Comparison of ENCODE assay signal across 29 cellular contexts in the genomic region with DNA sequence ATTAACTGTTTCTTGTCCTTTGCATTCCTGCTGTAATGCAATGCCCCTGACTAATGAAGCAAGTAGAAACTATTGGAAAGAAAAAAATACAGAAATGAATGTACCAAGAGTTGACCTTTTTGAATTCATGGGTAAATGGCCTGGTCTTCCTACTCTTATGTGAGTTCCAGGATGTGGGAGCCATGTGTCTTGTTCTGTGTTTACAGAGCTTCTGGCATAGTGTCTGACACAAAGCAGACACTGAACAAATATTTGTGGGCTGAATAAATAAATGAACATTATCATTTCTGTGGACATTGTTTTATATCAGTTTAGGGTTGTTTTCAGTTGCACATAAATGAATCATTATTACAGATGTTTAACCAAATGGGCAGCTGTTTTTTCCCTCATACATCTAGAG.
A peak's percentile ranks its signal among the peaks of the same experiment; 100 is the strongest.
DNase-seq lines count a peak whose midpoint lies in the region; ATAC-seq, FAIRE-seq and TF ChIP-seq lines count a peak whose summit lies in the region.
"Had no signal": no experiment of that assay in that cellular context is flagged by ENCODE, and none has a peak within 500 bp of the region (broad histone marks: within the 10 kb centered on the region; RNA-seq: fewer than 3 reads in every experiment).

No MANE protein-coding gene starts in this region.

- H3K9ac ChIP-seq in liver (ENCODE audit: low read depth in 1 of 2, low read length in 2 of 2) = no peak overlapping the region
- H3K9ac ChIP-seq in HepG2 (ENCODE audit: insufficient read depth, low read depth, low read length) = no peak overlapping the region
- no peak overlapping the region for H3K9ac ChIP-seq in mesenchymal stem cell (ENCODE audit: low read length)

- H3K14ac ChIP-seq in mesenchymal stem cell (ENCODE audit: low read length in 2 of 2) = no peak overlapping the region

- no peaks in the 10 kb centered on the region for H3K36me3 Mint-ChIP-seq in stimulated activated effector memory CD8-positive, alpha-beta T cell treated with anti-CD3 and anti-CD28 coated beads, Interleukin-12 subunit alpha, Interleukin-12 subunit beta, amount 100 ng/mL, for 72 hours
- H3K36me3 Mint-ChIP-seq: CD4-positive, alpha-beta memory T cell; natural killer cell had no signal

- no peak overlapping the region for H2BK12ac ChIP-seq in mesenchymal stem cell (ENCODE audit: low read length in 2 of 2)

- H2AFZ ChIP-seq in HepG2 (ENCODE audit: low read length) (no peak overlapping the region), mesenchymal stem cell (ENCODE audit: low read depth, low read length) (no peak overlapping the region)

- H3K79me1 ChIP-seq in mesenchymal stem cell (replicated peaks; ENCODE audit: low read length, poor library complexity, severe bottlenecking) = no peaks in the 10 kb centered on the region

- no peak overlapping the region for H3K4me3 ChIP-seq in liver (ENCODE audit: low read depth in 1 of 3, low read length in 3 of 3)
- no peak overlapping the region for H3K4me3 ChIP-seq in HepG2 (replicated peaks in 1 of 3; ENCODE audit: insufficient read depth in 1 of 3, low read depth in 2 of 3, low read length in 3 of 3)
- no peak overlapping the region for H3K4me3 ChIP-seq in mesenchymal stem cell (ENCODE audit: insufficient read depth in 1 of 2, low read depth in 1 of 2, low read length in 2 of 2)
- H3K4me3 ChIP-seq: breast epithelium, transverse colon had no signal

- CTCF ChIA-PET in HepG2 (lab: Yijun Ruan, JAX; ENCODE audit: low intra/inter-chr PET ratio, low total read pairs) = no interaction called here

- no peak overlapping the region for H3K27ac Mint-ChIP-seq in stimulated activated effector memory CD8-positive, alpha-beta T cell treated with anti-CD3 and anti-CD28 coated beads, Interleukin-12 subunit alpha, Interleukin-12 subunit beta, amount 100 ng/mL, for 72 hours
- H3K27ac Mint-ChIP-seq: activated B cell treated with CpG ODN at 0.5 μM for 24 hours; CD4-positive, alpha-beta memory T cell; natural killer cell had no signal

- H3K9me3 Mint-ChIP-seq in stimulated activated effector memory CD8-positive, alpha-beta T cell treated with anti-CD3 and anti-CD28 coated beads, Interleukin-12 subunit alpha, Interleukin-12 subunit beta, amount 100 ng/mL, for 72 hours = no peaks in the 10 kb centered on the region
- H3K9me3 Mint-ChIP-seq: activated B cell treated with CpG ODN at 0.5 μM for 24 hours; CD4-positive, alpha-beta memory T cell; natural killer cell had no signal

- no peaks in the 10 kb centered on the region for H4K20me1 ChIP-seq in HepG2 (ENCODE audit: insufficient read depth, low read length)

- no peak overlapping the region for H3K4me2 ChIP-seq in HepG2 (ENCODE audit: low read depth, low read length)
- H3K4me2 ChIP-seq in mesenchymal stem cell (ENCODE audit: low read length, poor library complexity, severe bottlenecking) = no peak overlapping the region

- in situ Hi-C loops in HepG2 (cut with HindIII; ENCODE audit: extremely low pct_ligation_motif_present, low pct_unique_long_range_greater_than_20kb) = loop anchor here (25.0 kb wide), 1 partner anchor 1520 kb away; no protein-coding TSS in a partner anchor

- DNase-seq in HepG2 (ENCODE audit: low spot score) (no peak), amniotic epithelial cell (ENCODE audit: low read depth) (peak; percentile 65), mesenchymal stem cell (peak; percentile 91), NCI-H1694 (lab: John Stamatoyannopoulos, UW) (no peak), GDM1 (lab: John Stamatoyannopoulos, UW) (no peak), NCI-H2227 treated with DMSO at 0.1 percent for 48 hours (lab: John Stamatoyannopoulos, UW) (no peak)
- DNase-seq in stimulated activated effector memory CD8-positive, alpha-beta T cell treated with anti-CD3 and anti-CD28 coated beads, Interleukin-12 subunit alpha, Interleukin-12 subunit beta, amount 100 ng/mL, for 72 hours (ENCODE audit: low spot score in 2 of 2) = no peak
- DNase-seq: activated B cell treated with CpG ODN at 0.5 μM for 24 hours; activated CD4-positive, alpha-beta T cell treated with anti-CD3 and anti-CD28 coated beads, Interleukin-2, amount 50 U/mL, for 1 hour; activated naive CD4-positive, alpha-beta T cell; activated T-cell treated with anti-CD3 and anti-CD28 coated beads, Interleukin-2, amount 50 U/mL, for 48 hours; CD4-positive, alpha-beta memory T cell; DMS 273 treated with DMSO at 0.1 percent for 48 hours; erythroblast; foreskin keratinocyte; H7; left cardiac atrium; natural killer cell; NCI-H1092 treated with DMSO at 0.1 percent for 48 hours; NCI-H446 treated with DMSO at 0.1 percent for 48 hours; retina; Right ventricle myocardium superior; stimulated activated CD4-positive, alpha-beta T cell treated with anti-CD3 and anti-CD28 coated beads, Interleukin-2, amount 100 ng/mL, for 48 hours; SW 1271; transverse colon had no signal

- H3K23ac ChIP-seq in mesenchymal stem cell (ENCODE audit: low read length in 2 of 2) = no peak overlapping the region

- H2BK5ac ChIP-seq in mesenchymal stem cell (ENCODE audit: low read depth, low read length, poor library complexity, severe bottlenecking) = no peak overlapping the region

- H3K4me1 ChIP-seq in liver (ENCODE audit: control insufficient read depth in 4 of 4, insufficient read depth in 4 of 4, low read length in 3 of 4) = no peaks in the 10 kb centered on the region
- H3K4me1 ChIP-seq in HepG2 (ENCODE audit: insufficient read depth, low read length) = no peaks in the 10 kb centered on the region
- H3K4me1 ChIP-seq in mesenchymal stem cell (ENCODE audit: control insufficient read depth, insufficient read depth, low read depth, low read length) = no peaks in the 10 kb centered on the region
- H3K4me1 ChIP-seq: breast epithelium, foreskin keratinocyte had no signal

- no peaks in the 10 kb centered on the region for H3K79me2 ChIP-seq in HepG2 (ENCODE audit: insufficient read depth, low read length)

- H3K27me3 ChIP-seq in liver (ENCODE audit: control insufficient read depth in 4 of 4, insufficient read depth in 4 of 4, low read length in 3 of 4) (no peaks in the 10 kb centered on the region), HepG2 (ENCODE audit: control insufficient read depth in 1 of 2, insufficient read depth in 2 of 2, low read length in 2 of 2) (peaks cover 2 to 13% of the 10 kb centered on the region in 2 experiments; a peak in 3 of 5 replicates), mesenchymal stem cell (ENCODE audit: control insufficient read depth in 1 of 2, insufficient read depth in 1 of 2, low read length in 2 of 2) (no peaks in the 10 kb centered on the region)
- H3K27me3 ChIP-seq: breast epithelium, foreskin keratinocyte, transverse colon had no signal

- H2BK15ac ChIP-seq in mesenchymal stem cell (ENCODE audit: low read depth, poor library complexity, severe bottlenecking) = no peak overlapping the region

- no peak overlapping the region for H3K27ac ChIP-seq in liver (ENCODE audit: low read depth in 1 of 2, low read length in 2 of 2)
- no peak overlapping the region for H3K27ac ChIP-seq in HepG2 (ENCODE audit: extremely low read length, insufficient read depth, low read length)
- no peak overlapping the region for H3K27ac ChIP-seq in mesenchymal stem cell (ENCODE audit: low read length, poor library complexity, severe bottlenecking)
- H3K27ac ChIP-seq: breast epithelium, foreskin keratinocyte had no signal

- no peak overlapping the region for H3K4me3 Mint-ChIP-seq in stimulated activated effector memory CD8-positive, alpha-beta T cell treated with anti-CD3 and anti-CD28 coated beads, Interleukin-12 subunit alpha, Interleukin-12 subunit beta, amount 100 ng/mL, for 72 hours
- H3K4me3 Mint-ChIP-seq: activated B cell treated with CpG ODN at 0.5 μM for 24 hours; CD4-positive, alpha-beta memory T cell; natural killer cell had no signal

- H3K9me3 ChIP-seq in liver (ENCODE audit: control insufficient read depth in 4 of 4, low read length in 3 of 4) (no peaks in the 10 kb centered on the region), HepG2 (ENCODE audit: low read length) (no peaks in the 10 kb centered on the region), mesenchymal stem cell (ENCODE audit: control insufficient read depth, low read length) (no peaks in the 10 kb centered on the region)
- H3K9me3 ChIP-seq: breast epithelium, transverse colon had no signal

- POLR2A ChIA-PET in HepG2 (lab: Yijun Ruan, JAX) = no interaction called here

- H4K8ac ChIP-seq in mesenchymal stem cell (ENCODE audit: low read length) = no peak overlapping the region

- no peak overlapping the region for H2BK120ac ChIP-seq in mesenchymal stem cell (ENCODE audit: low read depth, low read length)

- FAIRE-seq in HepG2 (lab: Jason Lieb, UNC) = no peak
- FAIRE-seq: G401.6, GM19239 had no signal

- no peak overlapping the region for H4K91ac ChIP-seq in mesenchymal stem cell (ENCODE audit: low read length)

- no peak for TF ChIP-seq CTCF in liver (IDR thresholded peaks at IDR 0.05; ENCODE audit: low read depth, low read length, missing input control)
- no peak for TF ChIP-seq CTCF in HepG2 (CRISPR knock-in tag; IDR thresholded peaks at IDR 0.05)

- no peak for TF ChIP-seq POLR2A in HepG2 (IDR thresholded peaks at IDR 0.05; ENCODE audit: insufficient read depth in 1 of 2, low read depth in 2 of 2, low read length in 2 of 2)

- ATAC-seq in HepG2 = no peak
- ATAC-seq in stimulated activated effector memory CD8-positive, alpha-beta T cell treated with anti-CD3 and anti-CD28 coated beads, Interleukin-12 subunit alpha, Interleukin-12 subunit beta, amount 100 ng/mL, for 72 hours = no peak
- ATAC-seq: foreskin keratinocyte, left cardiac atrium, natural killer cell had no signal

- H3K36me3 ChIP-seq in liver (ENCODE audit: control insufficient read depth in 4 of 4, insufficient read depth in 3 of 4, low read depth in 1 of 4, low read length in 3 of 4) (no peaks in the 10 kb centered on the region), HepG2 (replicated peaks in 1 of 2; ENCODE audit: control insufficient read depth in 1 of 2, insufficient read depth in 2 of 2, low read length in 2 of 2) (no peaks in the 10 kb centered on the region), mesenchymal stem cell (ENCODE audit: control insufficient read depth in 1 of 2, insufficient read depth in 2 of 2, low read depth in 1 of 2, low read length in 2 of 2) (no peaks in the 10 kb centered on the region)
- H3K36me3 ChIP-seq: breast epithelium, transverse colon had no signal

- intact Hi-C loops in HepG2 (cut with micrococcal nuclease; ENCODE audit: unreplicated experiment) = no loop called here

- no peak overlapping the region for H2AK5ac ChIP-seq in mesenchymal stem cell (ENCODE audit: low read length, severe bottlenecking)

- BruUV-seq in HepG2 (replicated peaks; lab: Mats Ljungman, UMichigan) = no TSS peak

- no peak for TF ChIP-seq EP300 in HepG2 (IDR thresholded peaks at IDR 0.05; ENCODE audit: low read depth in 2 of 2, low read length in 2 of 2)
- no peak for TF ChIP-seq EP300 in HepG2 (CRISPR knock-in tag; IDR thresholded peaks at IDR 0.05; ENCODE audit: borderline replicate concordance)

- TF ChIP-seq RAD21 in liver (IDR thresholded peaks at IDR 0.05) = no peak
- no peak for TF ChIP-seq RAD21 in HepG2 (CRISPR knock-in tag; IDR thresholded peaks at IDR 0.05)

- H3K4ac ChIP-seq in mesenchymal stem cell (ENCODE audit: low read depth in 1 of 2, low read length in 2 of 2) = no peak overlapping the region

- no peak overlapping the region for H3K18ac ChIP-seq in mesenchymal stem cell (ENCODE audit: low read depth in 1 of 2, low read length in 2 of 2)

- no peaks in the 10 kb centered on the region for H3K4me1 Mint-ChIP-seq in stimulated activated effector memory CD8-positive, alpha-beta T cell treated with anti-CD3 and anti-CD28 coated beads, Interleukin-12 subunit alpha, Interleukin-12 subunit beta, amount 100 ng/mL, for 72 hours
- H3K4me1 Mint-ChIP-seq: activated B cell treated with CpG ODN at 0.5 μM for 24 hours; CD4-positive, alpha-beta memory T cell; natural killer cell had no signal

Comparison
In these comparisons a context has a peak if more than half of its experiments do, and no peak if none do; other contexts are left out.
1. DNase-seq: peak in amniotic epithelial cell (single experiment) and mesenchymal stem cell (single experiment); none in HepG2 (single experiment), NCI-H1694 (single experiment), GDM1 (single experiment), stimulated activated effector memory CD8-positive, alpha-beta T cell treated with anti-CD3 and anti-CD28 coated beads, Interleukin-12 subunit alpha, Interleukin-12 subunit beta, amount 100 ng/mL, for 72 hours (0 of 2) and NCI-H2227 treated with DMSO at 0.1 percent for 48 hours (single experiment).